8 cellular contexts compared by ENCODE assay signal in genomic region chr10:11874568-11875182, GRCh38. TPM values are rescaled to one million over a fixed set of nuclear protein-coding genes. Genes with fewer than 3 reads are reported as not detected.
A peak's percentile ranks its signal among the peaks of the same experiment; 100 is the strongest.
DNase-seq lines count a peak whose midpoint lies in the region; ATAC-seq lines count a peak whose summit lies in the region.

No MANE protein-coding gene starts in this region.

- ATAC-seq in left lobe of liver (peak; percentile 54), GM21825 (IDR thresholded peaks at IDR 0.05; ENCODE audit: unreplicated experiment) (no peak)

- DNase-seq in H4 (ENCODE audit: low spot score) (peak; percentile 21), OCI-M2 (lab: John Stamatoyannopoulos, UW; ENCODE audit: unreplicated experiment) (peak; percentile 43), T47D (ENCODE audit: low read depth in 1 of 2, low spot score in 1 of 2) (peak; percentile 93 to 96), left lobe of liver (ENCODE audit: low spot score) (peak; percentile 77), HCEC 1CT (no peak), SKM-1 treated with dmso at 0.1 percent for 144 hours (lab: John Stamatoyannopoulos, UW; ENCODE audit: unreplicated experiment) (no peak)
- DNase-seq in stimulated activated CD8-positive, alpha-beta memory T cell treated with anti-CD3 and anti-CD28 coated beads, Interleukin-15, amount 100 ng/mL, for 4 hours (ENCODE audit: low read depth in 2 of 2): peak; percentile 29 to 51

- in situ Hi-C loops in T47D (cut with HindIII; ENCODE audit: low pct_unique_long_range_greater_than_20kb, low sequenced_read_pairs): no loop called here

RNA-seq across cellular contexts. Expression of gene PROSER2, which starts 51.5 kb away (rescaled TPM):
- total RNA-seq in H4 (2014; rRNA removed; shearing (Covaris generic)): 1.5 and 1.9 TPM in 2 replicates
- 38.3 TPM for total RNA-seq in left lobe of liver

Comparison
In these comparisons a context has a peak if more than half of its experiments do, and no peak if none do; other contexts are left out.
1. DNase-seq: peak in H4 (single experiment), OCI-M2 (single experiment), T47D (2 of 2), left lobe of liver (single experiment) and stimulated activated CD8-positive, alpha-beta memory T cell treated with anti-CD3 and anti-CD28 coated beads, Interleukin-15, amount 100 ng/mL, for 4 hours (2 of 2); none in HCEC 1CT (single experiment) and SKM-1 treated with dmso at 0.1 percent for 144 hours (single experiment).
2. RNA of gene PROSER2, which starts 51.5 kb away (total RNA-seq): 38.3 TPM in left lobe of liver (single experiment); 1.5 to 1.9 TPM in H4; every median in the first group is over 10 times any median in the second.